ENCODE assay signal across 1 cellular context in genomic region chr15:51603002-51603401, GRCh38.
TF ChIP-seq lines count a peak whose summit lies in the region.

No MANE protein-coding gene starts in this region.

TF ChIP-seq in GM23338, 12 proteins besides CTCF, POLR2A, EP300 and RAD21:
- TF ChIP-seq EZH2phosphoT487 (IDR thresholded peaks at IDR 0.05; ENCODE audit: unreplicated experiment) (no peak), REST (IDR thresholded peaks at IDR 0.05; ENCODE audit: unreplicated experiment) (no peak), JUNB (IDR thresholded peaks at IDR 0.05; ENCODE audit: unreplicated experiment) (no peak), ZNF462 (CRISPR knock-in tag; IDR thresholded peaks at IDR 0.05) (no peak), POLR2AphosphoS5 (IDR thresholded peaks at IDR 0.05; ENCODE audit: low read depth) (no peak), NANOG (IDR thresholded peaks at IDR 0.05; ENCODE audit: borderline replicate concordance) (no peak), ZNF331 (CRISPR knock-in tag; IDR thresholded peaks at IDR 0.05; ENCODE audit: low read depth) (no peak), STAT1 (IDR thresholded peaks at IDR 0.05; ENCODE audit: unreplicated experiment) (no peak), CREB1 (CRISPR knock-in tag; IDR thresholded peaks at IDR 0.05; ENCODE audit: low read depth) (no peak)
